12 cellular contexts compared by ENCODE assay signal in genomic region chr5:528625-529511, GRCh38. TPM values are rescaled to one million over a fixed set of nuclear protein-coding genes. Genes with fewer than 3 reads are reported as not detected.
A peak's percentile ranks its signal among the peaks of the same experiment; 100 is the strongest.
DNase-seq lines count a peak whose midpoint lies in the region; ATAC-seq, FAIRE-seq and TF ChIP-seq lines count a peak whose summit lies in the region.
"Had no signal": no experiment of that assay in that cellular context is flagged by ENCODE, and none has a peak within 500 bp of the region (broad histone marks: within the 10 kb centered on the region; RNA-seq: fewer than 3 reads in every experiment).

No MANE protein-coding gene starts in this region.

- H2AFZ ChIP-seq in K562 (ENCODE audit: low read depth, low read length): no peak overlapping the region
- H2AFZ ChIP-seq: parathyroid adenoma had no signal

- H3K27me3 ChIP-seq in K562 (ENCODE audit: control insufficient read depth in 2 of 2, insufficient read depth in 2 of 2, low read length in 2 of 2): peaks cover 40 to 77% of the 10 kb centered on the region in 2 experiments; a peak in 4 of 5 replicates

- POLR2A ChIA-PET in K562 (lab: Yijun Ruan, JAX): interaction anchor here (0.6 to 2.5 kb wide), 8 partner anchors 9 to 140 kb away, joined by 3 to 14 read pairs (median 4); no protein-coding TSS in a partner anchor

- intact Hi-C loops in K562 (cut with micrococcal nuclease): no loop called here

- no peak for DNase-seq in activated T-cell treated with anti-CD3 and anti-CD28 coated beads, Interleukin-2, amount 50 U/mL, for 24 hours
- DNase-seq in activated T-cell treated with anti-CD3 and anti-CD28 coated beads, Interleukin-2, amount 50 U/mL, for 48 hours: no peak
- DNase-seq in NB4 (ENCODE audit: low read depth) (peak; percentile 52), K562 (ENCODE audit: extremely low read depth in 1 of 4, low spot score in 3 of 4) (no peak), superior temporal gyrus (ENCODE audit: extremely low spot score) (peak; percentile 6), mesenteric fat pad (ENCODE audit: low spot score) (no peak), HCEC 1CT (no peak)
- DNase-seq: central memory CD4-positive, alpha-beta T cell; COR-L47; NCI-H446 treated with DMSO at 0.1 percent for 48 hours had no signal

- BruUV-seq in K562 (replicated peaks; lab: Mats Ljungman, UMichigan): no TSS peak

- no peak overlapping the region for H3K27ac ChIP-seq in K562 (ENCODE audit: extremely low read depth, low read depth, low read length)
- H3K27ac ChIP-seq: parathyroid adenoma had no signal

- peaks cover 75% of the 10 kb centered on the region for H3K27me3 Mint-ChIP-seq in activated T-cell treated with anti-CD3 and anti-CD28 coated beads, Interleukin-2, amount 50 U/mL, for 24 hours

- H3K9me1 ChIP-seq in K562 (ENCODE audit: control insufficient read depth, insufficient read depth, low read length): no peaks in the 10 kb centered on the region

- H3K79me2 ChIP-seq in K562 (ENCODE audit: control insufficient read depth, insufficient read depth, low read length): no peaks in the 10 kb centered on the region
- H3K79me2 ChIP-seq: parathyroid adenoma had no signal

- H3K4me1 ChIP-seq in K562 (replicated peaks in 1 of 2; ENCODE audit: control insufficient read depth in 2 of 2, insufficient read depth in 2 of 2, low read length in 2 of 2): peaks cover 0 to 17% of the 10 kb centered on the region in 2 experiments; a peak in 2 of 5 replicates
- H3K4me1 ChIP-seq: parathyroid adenoma had no signal

- H3K9me3 Mint-ChIP-seq in activated T-cell treated with anti-CD3 and anti-CD28 coated beads, Interleukin-2, amount 50 U/mL, for 24 hours: no peaks in the 10 kb centered on the region

- H3K36me3 Mint-ChIP-seq in activated T-cell treated with anti-CD3 and anti-CD28 coated beads, Interleukin-2, amount 50 U/mL, for 24 hours (ENCODE audit: low read depth): no peaks in the 10 kb centered on the region

- TF ChIP-seq CTCF in NB4 (IDR thresholded peaks at IDR 0.05; ENCODE audit: low read depth, low read length): no peak
- no peak; a peak in 1 of 6 replicates for TF ChIP-seq CTCF in K562 (IDR thresholded peaks at IDR 0.05 in 2 of 3, conservative IDR thresholded peaks at IDR 0.05 in 1 of 3; ENCODE audit: insufficient read depth in 2 of 3, low read depth in 1 of 3, low read length in 3 of 3)

- TF ChIP-seq RAD21 in K562 (CRISPR knock-in tag; conservative IDR thresholded peaks at IDR 0.05 in 1 of 2, IDR thresholded peaks at IDR 0.05 in 1 of 2): no peak

- WGBS in K562 (ENCODE audit: insufficient coverage, low coverage, missing lambda C conversion rate): 2% methylated on average over 19 of the region's 57 CpGs

- no peak overlapping the region for H3K4me2 ChIP-seq in K562 (ENCODE audit: insufficient read depth, low read length)

- H4K20me1 ChIP-seq in K562 (replicated peaks; ENCODE audit: control insufficient read depth, insufficient read depth, low read length): peaks cover 25% of the 10 kb centered on the region

- H3K9ac ChIP-seq in K562 (ENCODE audit: insufficient read depth in 1 of 2, low read depth in 2 of 2, low read length in 2 of 2): peak overlapping the region in 1 of 2 experiments; percentile 45; a peak in 1 of 4 replicates
- H3K9ac ChIP-seq: parathyroid adenoma had no signal

- peak overlapping the region; percentile 8 for H3K4me3 Mint-ChIP-seq in activated T-cell treated with anti-CD3 and anti-CD28 coated beads, Interleukin-2, amount 50 U/mL, for 24 hours

- peak; percentile 40 for FAIRE-seq in K562 (lab: Jason Lieb, UNC)

- ATAC-seq in K562 (no peak), GM18870 (IDR thresholded peaks at IDR 0.05; ENCODE audit: unreplicated experiment) (no peak)

- H3K4me3 ChIP-seq in NB4 (ENCODE audit: low read depth, low read length) (no peak overlapping the region), K562 (no peak overlapping the region)

- H3K36me3 ChIP-seq in K562 (ENCODE audit: control insufficient read depth, insufficient read depth, low read length): no peaks in the 10 kb centered on the region

- peaks cover 34% of the 10 kb centered on the region for H3K4me1 Mint-ChIP-seq in activated T-cell treated with anti-CD3 and anti-CD28 coated beads, Interleukin-2, amount 50 U/mL, for 24 hours (ENCODE audit: low read depth)

- CTCF ChIA-PET in K562 (lab: Yijun Ruan, JAX; ENCODE audit: low intra/inter-chr PET ratio): no interaction called here

- H3K9me3 ChIP-seq in K562 (replicated peaks; ENCODE audit: control insufficient read depth, insufficient read depth, low read depth, low read length): no peaks in the 10 kb centered on the region

- no peak for TF ChIP-seq EP300 in K562 (IDR thresholded peaks at IDR 0.05; ENCODE audit: low read length)

- TF ChIP-seq POLR2A in NB4 (IDR thresholded peaks at IDR 0.05; ENCODE audit: extremely low read depth, insufficient read length) (no peak), K562 (conservative IDR thresholded peaks at IDR 0.05) (no peak)

- no peak overlapping the region for H3K27ac Mint-ChIP-seq in activated T-cell treated with anti-CD3 and anti-CD28 coated beads, Interleukin-2, amount 50 U/mL, for 24 hours

- in situ Hi-C loops in K562 (cut with MboI): no loop called here

TF ChIP-seq in K562, 482 proteins besides CTCF, POLR2A, EP300 and RAD21 (continues in another document):
- TF ChIP-seq MCM7 (IDR thresholded peaks at IDR 0.05) (no peak), TRIM24 (IDR thresholded peaks at IDR 0.05) (no peak), GABPA (tag; conservative IDR thresholded peaks at IDR 0.05; ENCODE audit: low read depth) (no peak), CBX8 (IDR thresholded peaks at IDR 0.05; ENCODE audit: borderline replicate concordance, extremely low read depth, low read depth, low read length, poor library complexity, severe bottlenecking) (no peak), ARID3A (IDR thresholded peaks at IDR 0.05; ENCODE audit: borderline replicate concordance, low read depth, low read length) (no peak), ETV6 (IDR thresholded peaks at IDR 0.05; ENCODE audit: borderline replicate concordance in 1 of 2, low read depth in 2 of 2, low read length in 1 of 2) (no peak), ETV6 (CRISPR knock-in tag; IDR thresholded peaks at IDR 0.05; ENCODE audit: borderline replicate concordance) (no peak), ZZZ3 (IDR thresholded peaks at IDR 0.05) (no peak), ZNF717 (CRISPR knock-in tag; IDR thresholded peaks at IDR 0.05) (no peak), THAP7 (CRISPR knock-in tag; IDR thresholded peaks at IDR 0.05) (no peak), LEF1 (IDR thresholded peaks at IDR 0.05) (no peak), DEAF1 (CRISPR knock-in tag; IDR thresholded peaks at IDR 0.05) (no peak), NFYB (IDR thresholded peaks at IDR 0.05; ENCODE audit: extremely low read depth, insufficient read length) (no peak), MEF2D (tag; conservative IDR thresholded peaks at IDR 0.05; ENCODE audit: low read depth) (no peak), ZNF184 (CRISPR knock-in tag; IDR thresholded peaks at IDR 0.05) (no peak)

RNA-seq across cellular contexts. Expression of gene SLC9A3, which starts 4.6 kb away (rescaled TPM):
- total RNA-seq in K562 (2011; cell fraction: chromatin; rRNA removed; ENCODE audit: low replicate concordance): 2.7 and 4.4 TPM in 2 replicates
- 4.6 and 5.5 TPM in 2 replicates for total RNA-seq in K562 (2011; cell fraction: nucleolus; rRNA removed)
- total RNA-seq in K562 (2011; cell fraction: nucleoplasm; rRNA removed): 3.2 and 4.1 TPM in 2 replicates
- total RNA-seq in K562 (2014; rRNA removed) (4.7 and 6.7 TPM in 2 replicates), K562 (2014; rRNA removed; fragmentation: Illumina TruSeq; extraction: Trizol) (1.3 and 1.5 TPM in 2 replicates), K562 (2015; rRNA removed; fragmentation: Illumina TruSeq; extraction: Trizol) (2.1 and 2.9 TPM in 2 replicates), K562 (2021) (4.0 and 4.4 TPM in 2 replicates), mesenteric fat pad (1.1 TPM)
- polyA plus RNA-seq in K562 (2011; rRNA removed) (2.6 and 3.7 TPM in 2 replicates), K562 (2014; fragmentation: Illumina TruSeq; extraction: Trizol) (3.6 and 3.7 TPM in 2 replicates), K562 (2014; fragmentation: Nextera tagmentation; extraction: Ambion mirVana) (not detected), K562 (2014; rRNA removed) (5.8 and 7.3 TPM in 2 replicates)
- 3.0 and 6.6 TPM in 2 replicates for polyA plus RNA-seq in K562 (2011; cell fraction: cytosol; rRNA removed)
- polyA plus RNA-seq in K562 (2011; cell fraction: nucleus; rRNA removed): 4.7 and 8.2 TPM in 2 replicates
- polyA plus RNA-seq in K562 (2012): 3.0 and 3.6 TPM in 2 replicates
- polyA minus RNA-seq in K562 (2011; rRNA and poly(A)+ RNA removed): 0.99 and 1.2 TPM in 2 replicates
- 0.82 and 2.1 TPM in 2 replicates for polyA minus RNA-seq in K562 (2011; cell fraction: cytosol; rRNA and poly(A)+ RNA removed)
- polyA minus RNA-seq in K562 (2011; cell fraction: nucleus; rRNA and poly(A)+ RNA removed): 3.0 and 3.6 TPM in 2 replicates

Comparison
In these comparisons a context has a peak if more than half of its experiments do, and no peak if none do; other contexts are left out.
1. DNase-seq: peak in NB4 (single experiment) and superior temporal gyrus (single experiment); none in activated T-cell treated with anti-CD3 and anti-CD28 coated beads, Interleukin-2, amount 50 U/mL, for 24 hours (single experiment), activated T-cell treated with anti-CD3 and anti-CD28 coated beads, Interleukin-2, amount 50 U/mL, for 48 hours (0 of 2), K562 (0 of 4), mesenteric fat pad (single experiment) and HCEC 1CT (single experiment).